25 cellular contexts compared by ENCODE assay signal in the genomic region with DNA sequence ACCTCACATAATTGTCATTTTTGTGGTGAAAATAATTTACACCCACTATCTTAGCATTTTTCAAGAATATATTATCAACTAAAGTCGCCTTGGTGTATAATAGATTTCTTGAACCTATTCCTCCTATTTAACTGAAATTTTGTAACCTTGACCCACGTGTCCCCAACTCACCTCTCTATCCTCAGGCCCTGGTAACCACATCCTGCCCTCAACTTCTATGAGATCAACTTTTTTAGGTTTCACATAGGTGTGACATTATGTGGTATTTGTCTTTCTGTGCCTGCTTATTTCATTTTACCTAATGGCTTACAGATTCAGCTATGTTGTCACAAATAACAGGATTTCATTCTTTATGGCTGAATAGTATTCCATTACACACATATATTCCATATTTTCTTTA.
DNase-seq lines count a peak whose midpoint lies in the region; ATAC-seq and TF ChIP-seq lines count a peak whose summit lies in the region.
"Had no signal": no experiment of that assay in that cellular context is flagged by ENCODE, and none has a peak within 500 bp of the region (broad histone marks: within the 10 kb centered on the region; RNA-seq: fewer than 3 reads in every experiment).

No MANE protein-coding gene starts in this region.

- no peak for TF ChIP-seq CTCF in WERI-Rb-1 (IDR thresholded peaks at IDR 0.05; ENCODE audit: low read depth, low read length)
- no peak for TF ChIP-seq CTCF in heart left ventricle (IDR thresholded peaks at IDR 0.05)

- H3K27ac ChIP-seq in WERI-Rb-1 = no peak overlapping the region
- H3K27ac ChIP-seq in heart left ventricle = no peak overlapping the region
- H3K27ac ChIP-seq: 22Rv1, SJCRH30 had no signal

- peak; percentile 4 for DNase-seq in NK-92 treated with Interleukin-12 subunit alpha and Interleukin-12 subunit beta, amount 100 ng/mL, for 24 hours (lab: John Stamatoyannopoulos, UW)
- DNase-seq in NK-92 (lab: John Stamatoyannopoulos, UW; ENCODE audit: unreplicated experiment) = no peak
- DNase-seq in WERI-Rb-1 = no peak
- no peak for DNase-seq in heart left ventricle
- no peak for DNase-seq in NCI-H1694 treated with DMSO at 0.1 percent for 48 hours (lab: John Stamatoyannopoulos, UW)
- DNase-seq: ACHN; C1 segment of cervical spinal cord; CD8-positive, alpha-beta T cell; DND-41; KG1; NCI-H1092 treated with DMSO at 0.1 percent for 48 hours; NCI-H1436 treated with DMSO at 0.1 percent for 48 hours; NCI-H2029; NCI-H226; NCI-H524; NCI-H774; OCI-M1; SJCRH30; T-helper 1 cell had no signal

- ATAC-seq in HG02610 (IDR thresholded peaks at IDR 0.05; ENCODE audit: unreplicated experiment) (peak; percentile 46), HG03457 (IDR thresholded peaks at IDR 0.05; ENCODE audit: unreplicated experiment) (peak; percentile 68), HG03342 (IDR thresholded peaks at IDR 0.05; ENCODE audit: unreplicated experiment) (no peak), heart left ventricle (no peak)
- ATAC-seq: CD8-positive, alpha-beta T cell; GM23338 had no signal

- no peak overlapping the region for H3K4me3 ChIP-seq in WERI-Rb-1 (ENCODE audit: low read depth, low read length)
- no peak overlapping the region for H3K4me3 ChIP-seq in heart left ventricle
- H3K4me3 ChIP-seq: GM23338, HAP-1, SJCRH30 had no signal

- intact Hi-C loops in heart left ventricle (cut with DNase I) = no loop called here

- H3K36me3 ChIP-seq in WERI-Rb-1 = no peaks in the 10 kb centered on the region
- no peaks in the 10 kb centered on the region for H3K36me3 ChIP-seq in heart left ventricle
- H3K36me3 ChIP-seq: HAP-1, SJCRH30 had no signal

- WGBS in heart left ventricle, 4 donors = 37 to 71% (median 62%) methylated on average over 2 of the region's 2 CpGs

- no peaks in the 10 kb centered on the region for H3K4me1 ChIP-seq in heart left ventricle
- H3K4me1 ChIP-seq: HAP-1, SJCRH30 had no signal

- H3K9me3 ChIP-seq in WERI-Rb-1 (ENCODE audit: severe bottlenecking) = no peaks in the 10 kb centered on the region
- H3K9me3 ChIP-seq in heart left ventricle = peaks cover 0 to 4% (median 0%) of the 10 kb centered on the region in 12 donors
- H3K9me3 ChIP-seq: HAP-1, SJCRH30 had no signal

- no peak for TF ChIP-seq POLR2A in heart left ventricle (IDR thresholded peaks at IDR 0.05)

- H3K27me3 ChIP-seq in WERI-Rb-1 (ENCODE audit: insufficient read depth, low read depth, severe bottlenecking) = no peaks in the 10 kb centered on the region
- H3K27me3 ChIP-seq in heart left ventricle = no peaks in the 10 kb centered on the region
- H3K27me3 ChIP-seq: SJCRH30 had no signal

Comparison
In these comparisons a context has a peak if more than half of its experiments do, and no peak if none do; other contexts are left out.
1. ATAC-seq: peak in HG02610 (single experiment) and HG03457 (single experiment); none in HG03342 (single experiment) and heart left ventricle (0 of 4).